Comparison of ENCODE assay signal across 23 cellular contexts in the genomic region with DNA sequence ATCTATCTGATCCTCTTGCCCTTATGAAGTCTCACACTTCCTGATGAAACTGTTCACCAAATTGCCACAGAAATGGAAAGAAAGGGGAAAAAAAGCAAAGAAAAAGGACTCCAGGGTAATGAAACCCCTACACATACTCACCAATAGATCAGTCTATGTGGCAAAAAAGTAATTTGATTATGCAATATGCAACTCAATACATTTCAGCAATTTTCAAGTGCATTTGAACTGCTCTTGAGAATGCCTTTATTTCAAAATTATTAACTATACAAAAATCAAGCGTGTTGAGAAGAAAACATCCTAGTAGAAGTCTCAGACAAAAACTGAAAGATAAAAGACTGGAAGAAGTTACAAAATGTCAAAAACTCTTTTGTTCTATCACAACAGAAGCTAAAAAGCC.
"Had no signal": no experiment of that assay in that cellular context is flagged by ENCODE, and none has a peak within 500 bp of the region (broad histone marks: within the 10 kb centered on the region; RNA-seq: fewer than 3 reads in every experiment).

No MANE protein-coding gene starts in this region.

- H3K27ac ChIP-seq: coronary artery, dorsolateral prefrontal cortex, esophagus muscularis mucosa, foreskin keratinocyte, gastroesophageal sphincter, heart left ventricle, hepatocyte, lower lobe of right lung had no signal

- FAIRE-seq: colon, frontal cortex, kidney had no signal

- H2AFZ ChIP-seq: hepatocyte had no signal

- H3K4me3 ChIP-seq: coronary artery, dorsolateral prefrontal cortex, esophagus muscularis mucosa, gastroesophageal sphincter, heart left ventricle, hepatocyte, lower lobe of right lung, mucosa of descending colon had no signal

- ATAC-seq: foreskin keratinocyte, gastroesophageal sphincter, heart left ventricle, left colon, left lobe of liver, left ventricle myocardium superior, mucosa of descending colon had no signal

- H3K27me3 ChIP-seq: dorsolateral prefrontal cortex, esophagus muscularis mucosa, foreskin keratinocyte, gastroesophageal sphincter, heart left ventricle, hepatocyte had no signal

- H3K79me2 ChIP-seq: hepatocyte had no signal

- DNase-seq: dermis blood vessel endothelial cell; dorsolateral prefrontal cortex; effector CD4-positive, alpha-beta T cell; effector memory CD4-positive, alpha-beta T cell; foreskin keratinocyte; heart left ventricle; hypothalamus; immature natural killer cell; islet precursor cell; kidney; kidney glomerular epithelial cell; left colon; left ventricle myocardium superior; lower lobe of right lung; mesenchymal stem cell; mucosa of descending colon had no signal

- H3K36me3 ChIP-seq: esophagus muscularis mucosa, gastroesophageal sphincter, heart left ventricle, lower lobe of right lung had no signal

- H3K4me2 ChIP-seq: hepatocyte had no signal

- H3K9me3 ChIP-seq: esophagus muscularis mucosa, gastroesophageal sphincter, heart left ventricle, lower lobe of right lung, mucosa of descending colon had no signal

- H3K4me1 ChIP-seq: esophagus muscularis mucosa, foreskin keratinocyte, gastroesophageal sphincter, heart left ventricle, lower lobe of right lung had no signal
